In genomic region chr5:38994329-38994927, GRCh38 we compare ENCODE assay signal across 8 cellular contexts.
DNase-seq lines count a peak whose midpoint lies in the region; ATAC-seq and TF ChIP-seq lines count a peak whose summit lies in the region.

No MANE protein-coding gene starts in this region.

- no peaks in the 10 kb centered on the region for H3K9me3 ChIP-seq in OCI-LY3 (ENCODE audit: insufficient read depth, low read length)

- no peak overlapping the region for H3K27ac ChIP-seq in OCI-LY3 (ENCODE audit: low read length)

- H3K4me3 Mint-ChIP-seq in activated T-cell treated with anti-CD3 and anti-CD28 coated beads, Interleukin-2, amount 50 U/mL, for 4 hours, result no peak overlapping the region
- H3K4me3 Mint-ChIP-seq in effector memory CD8-positive, alpha-beta T cell, result no peak overlapping the region

- H3K36me3 ChIP-seq in OCI-LY3 (replicated peaks; ENCODE audit: low read depth, low read length), result peaks cover 4% of the 10 kb centered on the region

- no peak overlapping the region for H2AFZ ChIP-seq in OCI-LY3 (ENCODE audit: low read depth, low read length)

- TF ChIP-seq CTCF in OCI-LY3 (IDR thresholded peaks at IDR 0.05; ENCODE audit: low read depth, low read length), result peak; percentile 41

- no peak for ATAC-seq in activated T-cell treated with anti-CD3 and anti-CD28 coated beads, Interleukin-2, amount 50 U/mL, for 4 hours
- ATAC-seq in HG03342 (IDR thresholded peaks at IDR 0.05; ENCODE audit: unreplicated experiment), result peak; percentile 73
- ATAC-seq in effector memory CD8-positive, alpha-beta T cell (replicated peaks), result peak; percentile 46

- no peak overlapping the region for H3K4me2 ChIP-seq in OCI-LY3 (ENCODE audit: low read length)

- peaks cover 17% of the 10 kb centered on the region for H3K4me1 Mint-ChIP-seq in activated T-cell treated with anti-CD3 and anti-CD28 coated beads, Interleukin-2, amount 50 U/mL, for 4 hours (ENCODE audit: low read depth)
- peaks cover 8 to 46% of the 10 kb centered on the region in 2 donors for H3K4me1 Mint-ChIP-seq in effector memory CD8-positive, alpha-beta T cell (ENCODE audit: low read depth in 2 of 2)

- H4K20me1 ChIP-seq in OCI-LY3 (ENCODE audit: insufficient read depth, low read length), result peaks cover 4% of the 10 kb centered on the region; the same call in 1 of the 2 replicates

- H3K27me3 ChIP-seq in OCI-LY3 (ENCODE audit: low read depth, low read length), result no peaks in the 10 kb centered on the region

- no peak overlapping the region for H3K27ac Mint-ChIP-seq in effector memory CD8-positive, alpha-beta T cell

- no peak overlapping the region for H3K4me3 ChIP-seq in OCI-LY3 (ENCODE audit: low read length)

- peak; percentile 5 for DNase-seq in activated T-cell treated with anti-CD3 and anti-CD28 coated beads, Interleukin-2, amount 50 U/mL, for 4 hours
- DNase-seq in activated T-cell treated with anti-CD3 and anti-CD28 coated beads, Interleukin-2, amount 50 U/mL, for 48 hours, result no peak
- peak in 1 of 3 experiments; percentile 9 for DNase-seq in effector memory CD8-positive, alpha-beta T cell
- peak; percentile 82 to 85 for DNase-seq in lung microvascular endothelial cell (ENCODE audit: low read depth in 2 of 2)
- DNase-seq in NCI-H187 (lab: John Stamatoyannopoulos, UW), result no peak
- DNase-seq in cerebellar nuclear complex (lab: John Stamatoyannopoulos, UW), result no peak

- no peak overlapping the region for H3K9ac ChIP-seq in OCI-LY3 (ENCODE audit: low read length)

- peaks cover 40% of the 10 kb centered on the region for H3K36me3 Mint-ChIP-seq in activated T-cell treated with anti-CD3 and anti-CD28 coated beads, Interleukin-2, amount 50 U/mL, for 4 hours (ENCODE audit: insufficient read depth)
- peaks cover 24% of the 10 kb centered on the region for H3K36me3 Mint-ChIP-seq in effector memory CD8-positive, alpha-beta T cell (ENCODE audit: insufficient read depth)

- H3K9me3 Mint-ChIP-seq in activated T-cell treated with anti-CD3 and anti-CD28 coated beads, Interleukin-2, amount 50 U/mL, for 4 hours, result peaks cover 4% of the 10 kb centered on the region
- H3K9me3 Mint-ChIP-seq in effector memory CD8-positive, alpha-beta T cell, result peaks cover 0 to 6% of the 10 kb centered on the region in 2 donors

- H3K27me3 Mint-ChIP-seq in activated T-cell treated with anti-CD3 and anti-CD28 coated beads, Interleukin-2, amount 50 U/mL, for 4 hours (ENCODE audit: low read depth), result no peaks in the 10 kb centered on the region
- H3K27me3 Mint-ChIP-seq in effector memory CD8-positive, alpha-beta T cell, result no peaks in the 10 kb centered on the region

- peaks cover 7% of the 10 kb centered on the region for H3K4me1 ChIP-seq in OCI-LY3 (ENCODE audit: low read length)

- H3K79me2 ChIP-seq in OCI-LY3 (ENCODE audit: low read length), result no peaks in the 10 kb centered on the region

Comparison
In these comparisons a context has a peak if more than half of its experiments do, and no peak if none do; other contexts are left out.
1. DNase-seq: peak in activated T-cell treated with anti-CD3 and anti-CD28 coated beads, Interleukin-2, amount 50 U/mL, for 4 hours (single experiment) and lung microvascular endothelial cell (2 of 2); none in activated T-cell treated with anti-CD3 and anti-CD28 coated beads, Interleukin-2, amount 50 U/mL, for 48 hours (0 of 2), NCI-H187 (0 of 2) and cerebellar nuclear complex (0 of 2).
2. ATAC-seq: peak in HG03342 (single experiment) and effector memory CD8-positive, alpha-beta T cell (single experiment); none in activated T-cell treated with anti-CD3 and anti-CD28 coated beads, Interleukin-2, amount 50 U/mL, for 4 hours (0 of 2).